Comparison of ENCODE assay signal across 23 cellular contexts in the genomic region with DNA sequence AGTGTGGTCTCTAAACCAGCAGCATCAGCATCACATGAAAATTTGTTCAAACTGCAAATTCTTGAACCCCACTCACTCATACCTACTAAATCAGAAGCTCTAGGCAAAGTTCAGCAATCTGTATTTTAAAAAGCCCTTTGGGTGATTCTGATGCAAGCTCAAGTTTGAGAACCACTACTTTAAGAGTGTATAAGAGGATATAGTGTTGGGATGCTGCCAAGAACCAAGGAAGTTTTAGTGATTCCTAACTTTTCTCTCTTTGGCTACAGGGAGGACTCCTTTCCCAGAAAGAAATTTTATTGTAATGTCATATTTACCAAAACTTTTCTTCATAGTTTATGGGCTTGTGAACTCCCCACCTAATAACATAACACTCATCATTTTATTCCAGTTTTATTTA.
"Had no signal": no experiment of that assay in that cellular context is flagged by ENCODE, and none has a peak within 500 bp of the region (broad histone marks: within the 10 kb centered on the region; RNA-seq: fewer than 3 reads in every experiment).

No MANE protein-coding gene starts in this region.

- H3K4me3 Mint-ChIP-seq: activated naive CD8-positive, alpha-beta T cell; activated T-cell treated with anti-CD3 and anti-CD28 coated beads, Interleukin-2, amount 50 U/mL, for 24 hours; activated T-helper 17 cell treated with anti-CD3 and anti-CD28 coated beads, Interleukin-2, amount 50 U/mL, for 72 hours; central memory CD8-positive, alpha-beta T cell; memory B cell; nephron progenitor cell; stimulated activated naive CD8-positive, alpha-beta T cell treated with anti-CD3 and anti-CD28 coated beads, Interleukin-15, Interleukin-2, amounts not matched to agents 100 ng/mL and 50 ng/mL, for 24 hours; T-helper 1 cell treated with Interleukin-12 subunit alpha and Interleukin-12 subunit beta and Interleukin-4 antibody, amounts not matched to agents 30 μg/mL and 1 μg/mL, for 36 hours; WTC11 had no signal

- H2AFZ ChIP-seq: parathyroid adenoma had no signal

- H3K36me3 Mint-ChIP-seq: WTC11 had no signal

- H3K4me1 Mint-ChIP-seq: nephron progenitor cell had no signal

- H3K4me1 ChIP-seq: colonic mucosa, esophagus squamous epithelium, parathyroid adenoma, thyroid gland, upper lobe of right lung had no signal

- H3K27me3 Mint-ChIP-seq: activated naive CD8-positive, alpha-beta T cell; activated T-cell treated with anti-CD3 and anti-CD28 coated beads, Interleukin-2, amount 50 U/mL, for 24 hours; activated T-helper 17 cell treated with anti-CD3 and anti-CD28 coated beads, Interleukin-2, amount 50 U/mL, for 72 hours; central memory CD8-positive, alpha-beta T cell; memory B cell; stimulated activated naive CD8-positive, alpha-beta T cell treated with anti-CD3 and anti-CD28 coated beads, Interleukin-15, Interleukin-2, amounts not matched to agents 100 ng/mL and 50 ng/mL, for 24 hours had no signal

- H3K27me3 ChIP-seq: colonic mucosa, esophagus squamous epithelium, thyroid gland, upper lobe of right lung had no signal

- H3K4me3 ChIP-seq: colonic mucosa, esophagus squamous epithelium, thyroid gland, upper lobe of right lung had no signal

- H3K9ac ChIP-seq: parathyroid adenoma had no signal

- H3K27ac ChIP-seq: colonic mucosa, esophagus squamous epithelium, parathyroid adenoma, thyroid gland, upper lobe of right lung had no signal

- H3K27ac Mint-ChIP-seq: activated naive CD8-positive, alpha-beta T cell; activated T-cell treated with anti-CD3 and anti-CD28 coated beads, Interleukin-2, amount 50 U/mL, for 24 hours; activated T-helper 17 cell treated with anti-CD3 and anti-CD28 coated beads, Interleukin-2, amount 50 U/mL, for 72 hours; memory B cell; nephron progenitor cell; stimulated activated naive CD8-positive, alpha-beta T cell treated with anti-CD3 and anti-CD28 coated beads, Interleukin-15, Interleukin-2, amounts not matched to agents 100 ng/mL and 50 ng/mL, for 24 hours; T-helper 1 cell treated with Interleukin-12 subunit alpha and Interleukin-12 subunit beta and Interleukin-4 antibody, amounts not matched to agents 30 μg/mL and 1 μg/mL, for 36 hours; WTC11 had no signal

- DNase-seq: activated CD4-positive, alpha-beta T cell treated with anti-CD3 and anti-CD28 coated beads, Interleukin-2, amount 50 U/mL, for 4 hours; activated CD8-positive, alpha-beta memory T cell treated with anti-CD3 and anti-CD28 coated beads for 24 hours; activated CD8-positive, alpha-beta memory T cell treated with anti-CD3 and anti-CD28 coated beads, Interleukin-2, amount 50 U/mL, for 4 hours; activated T-cell treated with anti-CD3 and anti-CD28 coated beads, Interleukin-2, amount 50 U/mL, for 24 hours; colonic mucosa; esophagus squamous epithelium; head of caudate nucleus; islet precursor cell; left cardiac atrium; nephron progenitor cell; right cardiac atrium; substantia nigra; T1000; thyroid gland; upper lobe of right lung had no signal

- H3K9me3 Mint-ChIP-seq: activated T-cell treated with anti-CD3 and anti-CD28 coated beads, Interleukin-2, amount 50 U/mL, for 24 hours; activated T-helper 17 cell treated with anti-CD3 and anti-CD28 coated beads, Interleukin-2, amount 50 U/mL, for 72 hours; central memory CD8-positive, alpha-beta T cell; memory B cell; nephron progenitor cell; T-helper 1 cell treated with Interleukin-12 subunit alpha and Interleukin-12 subunit beta and Interleukin-4 antibody, amounts not matched to agents 30 μg/mL and 1 μg/mL, for 36 hours; WTC11 had no signal

- ATAC-seq: activated T-helper 17 cell treated with anti-CD3 and anti-CD28 coated beads, Interleukin-2, amount 50 U/mL, for 72 hours; left cardiac atrium; right cardiac atrium; upper lobe of right lung; WTC11 had no signal

- H3K79me2 ChIP-seq: parathyroid adenoma had no signal

- H3K9me3 ChIP-seq: colonic mucosa, esophagus squamous epithelium, thyroid gland, upper lobe of right lung had no signal

- H3K36me3 ChIP-seq: colonic mucosa, esophagus squamous epithelium, thyroid gland, upper lobe of right lung had no signal
